In genomic region chr6:47362857-47363461, GRCh38 we compare ENCODE assay signal across 1 cellular context.
TF ChIP-seq lines count a peak whose summit lies in the region.

No MANE protein-coding gene starts in this region.

TF ChIP-seq in HepG2, 621 proteins besides CTCF, POLR2A, EP300 and RAD21 (continued from another document and continues in another):
- TF ChIP-seq ATF5 (CRISPR knock-in tag; IDR thresholded peaks at IDR 0.05; ENCODE audit: low read depth) (no peak), ZSCAN5A (CRISPR knock-in tag; IDR thresholded peaks at IDR 0.05; ENCODE audit: borderline replicate concordance) (peak; percentile 36; the same call in 1 of the 2 replicates), CERS6 (CRISPR knock-in tag; IDR thresholded peaks at IDR 0.05) (no peak), NCOA1 (CRISPR knock-in tag; IDR thresholded peaks at IDR 0.05) (no peak), MED1 (CRISPR knock-in tag; IDR thresholded peaks at IDR 0.05) (peak; percentile 79), GATAD1 (CRISPR knock-in tag; IDR thresholded peaks at IDR 0.05) (0 out of 2 replicates have a peak, but pooled peaks have one; percentile 40), THYN1 (CRISPR knock-in tag; IDR thresholded peaks at IDR 0.05; ENCODE audit: borderline replicate concordance, low read depth) (no peak), RFXAP (CRISPR knock-in tag; IDR thresholded peaks at IDR 0.05; ENCODE audit: borderline replicate concordance) (no peak), DNMT3B (CRISPR knock-in tag; conservative IDR thresholded peaks at IDR 0.05) (peak; percentile 66; the same call in 1 of the 2 replicates), MIER3 (CRISPR knock-in tag; IDR thresholded peaks at IDR 0.05; ENCODE audit: borderline replicate concordance) (no peak), HMG20A (CRISPR knock-in tag; IDR thresholded peaks at IDR 0.05; ENCODE audit: borderline replicate concordance) (peak; percentile 71; the same call in 1 of the 2 replicates), ZNF746 (CRISPR knock-in tag; IDR thresholded peaks at IDR 0.05) (no peak), BORCS8-MEF2B (CRISPR knock-in tag; IDR thresholded peaks at IDR 0.05) (no peak), ZNF839 (CRISPR knock-in tag; IDR thresholded peaks at IDR 0.05; ENCODE audit: borderline replicate concordance) (no peak), ZNF775 (CRISPR knock-in tag; IDR thresholded peaks at IDR 0.05; ENCODE audit: borderline replicate concordance) (no peak), FOXO1 (CRISPR knock-in tag; IDR thresholded peaks at IDR 0.05) (peak; percentile 53; the same call in 1 of the 2 replicates), ZNF550 (CRISPR knock-in tag; IDR thresholded peaks at IDR 0.05; ENCODE audit: borderline replicate concordance) (no peak), ZSCAN20 (CRISPR knock-in tag; IDR thresholded peaks at IDR 0.05; ENCODE audit: borderline replicate concordance) (no peak), PRMT3 (CRISPR knock-in tag; IDR thresholded peaks at IDR 0.05; ENCODE audit: borderline replicate concordance, low read depth) (no peak), NCOA2 (CRISPR knock-in tag; IDR thresholded peaks at IDR 0.05) (peak; percentile 86), CBX5 (CRISPR knock-in tag; IDR thresholded peaks at IDR 0.05; ENCODE audit: borderline replicate concordance) (peak; percentile 79; the same call in 1 of the 2 replicates), NR2C2 (CRISPR knock-in tag; IDR thresholded peaks at IDR 0.05; ENCODE audit: borderline replicate concordance) (peak; percentile 69), PRDM15 (CRISPR knock-in tag; IDR thresholded peaks at IDR 0.05) (no peak), ZNF205 (CRISPR knock-in tag; IDR thresholded peaks at IDR 0.05) (no peak), ZNF883 (CRISPR knock-in tag; IDR thresholded peaks at IDR 0.05; ENCODE audit: not compliant biosample characterization) (no peak), NR0B2 (CRISPR knock-in tag; IDR thresholded peaks at IDR 0.05) (no peak), FUBP1 (CRISPR knock-in tag; IDR thresholded peaks at IDR 0.05; ENCODE audit: borderline replicate concordance) (no peak), BCLAF1 (IDR thresholded peaks at IDR 0.05) (no peak), RORA (CRISPR knock-in tag; IDR thresholded peaks at IDR 0.05) (no peak), ZNF484 (CRISPR knock-in tag; IDR thresholded peaks at IDR 0.05; ENCODE audit: borderline replicate concordance, low read depth) (no peak), NONO (IDR thresholded peaks at IDR 0.05) (no peak), NONO (CRISPR knock-in tag; conservative IDR thresholded peaks at IDR 0.05) (no peak; the same call in 1 of the 2 replicates), IKZF5 (CRISPR knock-in tag; IDR thresholded peaks at IDR 0.05) (0 out of 2 replicates have a peak, but pooled peaks have one; percentile 63), TFE3 (CRISPR knock-in tag; IDR thresholded peaks at IDR 0.05) (peak; percentile 92), TIGD3 (CRISPR knock-in tag; IDR thresholded peaks at IDR 0.05; ENCODE audit: borderline replicate concordance) (no peak), HOXA5 (CRISPR knock-in tag; IDR thresholded peaks at IDR 0.05) (0 out of 2 replicates have a peak, but pooled peaks have one; percentile 49), ZBTB46 (CRISPR knock-in tag; IDR thresholded peaks at IDR 0.05; ENCODE audit: borderline replicate concordance) (no peak), PITX1 (CRISPR knock-in tag; IDR thresholded peaks at IDR 0.05) (no peak), MATR3 (CRISPR knock-in tag; IDR thresholded peaks at IDR 0.05) (no peak), ZNF296 (CRISPR knock-in tag; conservative IDR thresholded peaks at IDR 0.05) (no peak), POLR2G (IDR thresholded peaks at IDR 0.05; ENCODE audit: low read depth, low read length) (no peak), HDAC1 (CRISPR knock-in tag; IDR thresholded peaks at IDR 0.05) (peak; percentile 54), NR2F6 (IDR thresholded peaks at IDR 0.05) (peak; percentile 43; the same call in 1 of the 2 replicates), NR2F6 (CRISPR knock-in tag; IDR thresholded peaks at IDR 0.05) (peak; percentile 31; the same call in 1 of the 2 replicates), TCF7 (IDR thresholded peaks at IDR 0.05; ENCODE audit: low read depth) (no peak), SNAPC5 (CRISPR knock-in tag; IDR thresholded peaks at IDR 0.05; ENCODE audit: borderline replicate concordance) (no peak), KAT8 (CRISPR knock-in tag; IDR thresholded peaks at IDR 0.05) (peak; percentile 72; the same call in 1 of the 2 replicates), ZNF143 (CRISPR knock-in tag; IDR thresholded peaks at IDR 0.05) (no peak)
